21 cellular contexts compared by ENCODE assay signal in genomic region chr2:5685225-5685624, GRCh38. TPM values are rescaled to one million over a fixed set of nuclear protein-coding genes. Genes with fewer than 3 reads are reported as not detected.
"Had no signal": no experiment of that assay in that cellular context is flagged by ENCODE, and none has a peak within 500 bp of the region (broad histone marks: within the 10 kb centered on the region; RNA-seq: fewer than 3 reads in every experiment).

No MANE protein-coding gene starts in this region.

- H3K9me3 Mint-ChIP-seq: T-helper 1 cell treated with Interleukin-12 subunit alpha and Interleukin-12 subunit beta and Interleukin-4 antibody, amounts not matched to agents 30 μg/mL and 1 μg/mL, for 36 hours had no signal

- H3K9me3 ChIP-seq: adrenal gland, Peyer's patch had no signal

- H3K36me3 Mint-ChIP-seq: activated naive CD8-positive, alpha-beta T cell treated with anti-CD3 and anti-CD28 coated beads, Interleukin-2, amount 10 ng/mL, durations not matched to agents 7 days and 5 days had no signal

- DNase-seq: activated CD4-positive, alpha-beta T cell treated with anti-CD3 and anti-CD28 coated beads for 48 hours; activated CD4-positive, alpha-beta T cell treated with anti-CD3 and anti-CD28 coated beads, Interleukin-2, amount 50 U/mL, for 4 hours; activated CD8-positive, alpha-beta memory T cell treated with anti-CD3 and anti-CD28 coated beads, Interleukin-2, amount 50 U/mL, for 48 hours; activated CD8-positive, alpha-beta T cell treated with anti-CD3 and anti-CD28 coated beads, Interleukin-2, amount 10 ng/mL, durations not matched to agents 7 days and 5 days; activated naive CD4-positive, alpha-beta T cell treated with anti-CD3 and anti-CD28 coated beads, Interleukin-2, amount 50 U/mL, for 16 hours; activated naive CD8-positive, alpha-beta T cell treated with anti-CD3 and anti-CD28 coated beads, Interleukin-2, amount 10 ng/mL, durations not matched to agents 7 days and 5 days; activated T-cell treated with anti-CD3 and anti-CD28 coated beads, Interleukin-2, amount 50 U/mL, for 1 hour; adrenal gland; anterior cingulate cortex; cerebellar nuclear complex; NCI-H1436; NCI-H187 treated with DMSO at 0.1 percent for 48 hours; NCI-H2081 treated with DMSO at 0.1 percent for 48 hours; NCI-H2171 treated with DMSO at 0.1 percent for 48 hours; NCI-H524 treated with DMSO at 0.1 percent for 48 hours; Peyer's patch; Right ventricle myocardium superior; SW 1271 had no signal

- H3K27ac Mint-ChIP-seq: activated CD8-positive, alpha-beta T cell treated with anti-CD3 and anti-CD28 coated beads, Interleukin-2, amount 10 ng/mL, durations not matched to agents 7 days and 5 days; activated naive CD8-positive, alpha-beta T cell treated with anti-CD3 and anti-CD28 coated beads, Interleukin-2, amount 10 ng/mL, durations not matched to agents 7 days and 5 days; T-helper 1 cell treated with Interleukin-12 subunit alpha and Interleukin-12 subunit beta and Interleukin-4 antibody, amounts not matched to agents 30 μg/mL and 1 μg/mL, for 36 hours had no signal

- H3K36me3 ChIP-seq: adrenal gland, Peyer's patch, SJSA1 had no signal

- H3K4me3 ChIP-seq: adrenal gland, Peyer's patch, SJSA1 had no signal

- H3K27ac ChIP-seq: adrenal gland, Peyer's patch, RWPE1, SJSA1 had no signal

- H3K4me1 Mint-ChIP-seq: activated naive CD8-positive, alpha-beta T cell treated with anti-CD3 and anti-CD28 coated beads, Interleukin-2, amount 10 ng/mL, durations not matched to agents 7 days and 5 days had no signal

- H3K27me3 ChIP-seq: Peyer's patch, SJSA1 had no signal

- H3K4me1 ChIP-seq: adrenal gland, Peyer's patch, SJSA1 had no signal

- H3K4me3 Mint-ChIP-seq: activated CD8-positive, alpha-beta T cell treated with anti-CD3 and anti-CD28 coated beads, Interleukin-2, amount 10 ng/mL, durations not matched to agents 7 days and 5 days; activated naive CD8-positive, alpha-beta T cell treated with anti-CD3 and anti-CD28 coated beads, Interleukin-2, amount 10 ng/mL, durations not matched to agents 7 days and 5 days; T-helper 1 cell treated with Interleukin-12 subunit alpha and Interleukin-12 subunit beta and Interleukin-4 antibody, amounts not matched to agents 30 μg/mL and 1 μg/mL, for 36 hours had no signal

RNA-seq across cellular contexts. Expression of gene SOX11, which starts 7.0 kb away (rescaled TPM):
- total RNA-seq: activated CD8-positive, alpha-beta T cell treated with anti-CD3 and anti-CD28 coated beads, Interleukin-2, amount 10 ng/mL, durations not matched to agents 7 days and 5 days; activated naive CD8-positive, alpha-beta T cell treated with anti-CD3 and anti-CD28 coated beads, Interleukin-2, amount 10 ng/mL, durations not matched to agents 7 days and 5 days; Peyer's patch had no signal
